22 cellular contexts compared by ENCODE assay signal in the genomic region with DNA sequence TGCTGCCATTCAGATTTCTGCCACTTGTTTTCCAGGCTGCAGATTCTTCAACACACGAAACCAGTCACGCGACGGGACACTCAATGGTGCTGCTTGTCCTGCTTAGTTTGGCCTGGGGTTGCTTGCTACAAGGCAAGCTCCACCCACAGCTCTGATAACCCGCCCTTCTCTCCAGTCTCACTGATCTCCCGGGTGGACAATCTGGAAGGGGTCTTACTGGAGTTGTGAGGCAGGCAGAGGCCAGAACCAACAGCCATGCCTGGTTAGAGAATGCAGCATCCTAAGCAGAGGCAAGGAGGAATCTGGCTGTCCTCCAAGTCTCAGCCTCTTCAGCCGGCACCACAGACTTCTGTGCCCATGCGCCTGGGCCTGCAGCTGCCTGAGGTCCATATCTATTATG.
DNase-seq lines count a peak whose midpoint lies in the region; ATAC-seq lines count a peak whose summit lies in the region.
"Had no signal": no experiment of that assay in that cellular context is flagged by ENCODE, and none has a peak within 500 bp of the region (broad histone marks: within the 10 kb centered on the region; RNA-seq: fewer than 3 reads in every experiment).

No MANE protein-coding gene starts in this region.

- ATAC-seq in GM18502 (IDR thresholded peaks at IDR 0.05; ENCODE audit: poor library complexity, unreplicated experiment): no peak
- ATAC-seq: mucosa of descending colon; Panc1; stimulated activated effector memory CD8-positive, alpha-beta T cell treated with anti-CD3 and anti-CD28 coated beads, Interleukin-12 subunit alpha, Interleukin-12 subunit beta, amount 100 ng/mL, for 72 hours had no signal

- DNase-seq in ELF-1 (ENCODE audit: low read depth, low spot score) (peak; percentile 17), NCI-H1105 treated with DMSO at 0.1 percent for 48 hours (lab: John Stamatoyannopoulos, UW) (peak; percentile 90), foreskin melanocyte (peak; percentile 74), pons (ENCODE audit: low spot score) (peak; percentile 31), NOMO-1 treated with dmso at 0.1 percent for 144 hours (lab: John Stamatoyannopoulos, UW; ENCODE audit: unreplicated experiment) (no peak)
- no peak for DNase-seq in activated naive CD4-positive, alpha-beta T cell treated with anti-CD3 and anti-CD28 coated beads, Interleukin-2, amount 50 U/mL, for 16 hours
- DNase-seq: activated CD4-positive, alpha-beta T cell treated with anti-CD3 and anti-CD28 coated beads for 48 hours; activated effector memory CD4-positive, alpha-beta T cell treated with Interleukin-2 at 50 U/mL for 16 hours; activated naive CD8-positive, alpha-beta T cell treated with anti-CD3 and anti-CD28 coated beads, Interleukin-2, amount 10 ng/mL, durations not matched to agents 7 days and 5 days; Caco-2; colonic mucosa; DMS53; effector CD8-positive, alpha-beta T cell; GDM1; heart right ventricle; mucosa of descending colon; NCI-H187 treated with DMSO at 0.1 percent for 48 hours; NCI-H524 treated with DMSO at 0.1 percent for 48 hours; transverse colon had no signal

Comparison
In these comparisons a context has a peak if more than half of its experiments do, and no peak if none do; other contexts are left out.
1. DNase-seq: peak in ELF-1 (single experiment), NCI-H1105 treated with DMSO at 0.1 percent for 48 hours (single experiment), foreskin melanocyte (single experiment) and pons (single experiment); none in activated naive CD4-positive, alpha-beta T cell treated with anti-CD3 and anti-CD28 coated beads, Interleukin-2, amount 50 U/mL, for 16 hours (single experiment) and NOMO-1 treated with dmso at 0.1 percent for 144 hours (single experiment).